ENCODE assay signal across 7 cellular contexts in genomic region chr19:15363791-15364190, GRCh38. TPM values are rescaled to one million over a fixed set of nuclear protein-coding genes. Genes with fewer than 3 reads are reported as not detected.
A peak's percentile ranks its signal among the peaks of the same experiment; 100 is the strongest.
DNase-seq lines count a peak whose midpoint lies in the region; ATAC-seq and TF ChIP-seq lines count a peak whose summit lies in the region.
"Not testable (repeated sequence)": the region's sequence is repeated elsewhere in the genome, so short reads cannot be mapped to it uniquely, and the experiment has no call there.

No MANE protein-coding gene starts in this region.

- not testable (repeated sequence) for H3K9me3 Mint-ChIP-seq in activated CD4-positive, alpha-beta T cell treated with anti-CD3 and anti-CD28 coated beads for 36 hours (ENCODE audit: low read depth); endothelial cell (ENCODE audit: unreplicated experiment); glutamatergic neuron (ENCODE audit: unreplicated experiment); type B pancreatic cell

- intact Hi-C loops in activated CD4-positive, alpha-beta T cell treated with anti-CD3 and anti-CD28 coated beads for 36 hours (cut with DNase I, micrococcal nuclease) = not testable (repeated sequence)

- not testable (repeated sequence) for H3K4me1 Mint-ChIP-seq in activated CD4-positive, alpha-beta T cell treated with anti-CD3 and anti-CD28 coated beads for 36 hours; endothelial cell (ENCODE audit: unreplicated experiment); glutamatergic neuron (ENCODE audit: low read depth, unreplicated experiment); type B pancreatic cell (ENCODE audit: unreplicated experiment)

- H3K4me3 Mint-ChIP-seq in activated CD4-positive, alpha-beta T cell treated with anti-CD3 and anti-CD28 coated beads for 36 hours; glutamatergic neuron (ENCODE audit: unreplicated experiment); type B pancreatic cell: not testable (repeated sequence)
- H3K4me3 Mint-ChIP-seq in endothelial cell (ENCODE audit: unreplicated experiment) = peak overlapping the region; percentile 87

- POLR2A ChIA-PET in activated CD4-positive, alpha-beta T cell treated with anti-CD3 and anti-CD28 coated beads for 36 hours (lab: Charles Lee) = not testable (repeated sequence)

- not testable (repeated sequence) for H3K4me3 ChIP-seq in fibroblast of mammary gland (ENCODE audit: control insufficient read depth, low read depth, low read length)

- not testable (repeated sequence) for H3K27me3 Mint-ChIP-seq in activated CD4-positive, alpha-beta T cell treated with anti-CD3 and anti-CD28 coated beads for 36 hours; endothelial cell (ENCODE audit: unreplicated experiment); glutamatergic neuron (ENCODE audit: unreplicated experiment); type B pancreatic cell

- CTCF ChIA-PET in activated CD4-positive, alpha-beta T cell treated with anti-CD3 and anti-CD28 coated beads for 36 hours (lab: Charles Lee) = interaction anchor here (0.6 kb wide), 1 partner anchor 187 kb away, joined by 4 read pairs; no protein-coding TSS in a partner anchor

- peak overlapping the region; percentile 47 for H3K27ac Mint-ChIP-seq in activated CD4-positive, alpha-beta T cell treated with anti-CD3 and anti-CD28 coated beads for 36 hours
- not testable (repeated sequence) for H3K27ac Mint-ChIP-seq in endothelial cell (ENCODE audit: unreplicated experiment)
- H3K27ac Mint-ChIP-seq in glutamatergic neuron (ENCODE audit: unreplicated experiment) (peak overlapping the region; percentile 85), type B pancreatic cell (peak overlapping the region; percentile 76)

- TF ChIP-seq CTCF in endothelial cell (IDR thresholded peaks at IDR 0.05; ENCODE audit: unreplicated experiment); fibroblast of mammary gland (conservative IDR thresholded peaks at IDR 0.05; ENCODE audit: control insufficient read depth, insufficient read depth, low read depth, low read length); glutamatergic neuron (IDR thresholded peaks at IDR 0.05; ENCODE audit: partially characterized antibody, unreplicated experiment); type B pancreatic cell (conservative IDR thresholded peaks at IDR 0.05): not testable (repeated sequence)

- peaks cover 59% of the 10 kb centered on the region for H3K36me3 Mint-ChIP-seq in activated CD4-positive, alpha-beta T cell treated with anti-CD3 and anti-CD28 coated beads for 36 hours (ENCODE audit: low read depth)
- H3K36me3 Mint-ChIP-seq in endothelial cell (ENCODE audit: low read depth, unreplicated experiment) (peaks cover 47% of the 10 kb centered on the region), glutamatergic neuron (ENCODE audit: unreplicated experiment) (peaks cover 12% of the 10 kb centered on the region), type B pancreatic cell (peaks cover 28% of the 10 kb centered on the region)

- not testable (repeated sequence) for ATAC-seq in activated CD4-positive, alpha-beta T cell treated with anti-CD3 and anti-CD28 coated beads for 36 hours

- DNase-seq in HUDEP-2 (lab: John Stamatoyannopoulos, UW; ENCODE audit: unreplicated experiment in 76 of 76) (peak in 71 of 76 experiments; percentile 35 to 88 (median 68)), fibroblast of mammary gland (ENCODE audit: low read depth) (peak; percentile 42), myocyte (ENCODE audit: low read depth) (peak; percentile 17)
- DNase-seq in activated CD4-positive, alpha-beta T cell treated with anti-CD3 and anti-CD28 coated beads for 36 hours; endothelial cell (ENCODE audit: low spot score); glutamatergic neuron; type B pancreatic cell (ENCODE audit: extremely low spot score, unreplicated experiment): not testable (repeated sequence)

RNA-seq across cellular contexts. Expression of gene AKAP8, which starts 15.8 kb away (rescaled TPM):
- total RNA-seq in activated CD4-positive, alpha-beta T cell treated with anti-CD3 and anti-CD28 coated beads for 36 hours = 10 to 100 TPM; 47.9 to 54.3 TPM
- 36.5 TPM for total RNA-seq in endothelial cell (ENCODE audit: unreplicated experiment)
- total RNA-seq in glutamatergic neuron (ENCODE audit: unreplicated experiment) = 28.9 TPM
- 24.6 and 25.0 TPM in 2 replicates for total RNA-seq in myocyte
- 14.2 TPM for polyA plus RNA-seq in myocyte (2012)
- 34.8 and 37.0 TPM in 2 replicates for total RNA-seq in type B pancreatic cell (ENCODE audit: low replicate concordance)

RNA-seq across cellular contexts. Expression of gene BRD4, which starts 31.5 kb away (rescaled TPM):
- 100 to 1,000 TPM; 106 to 126 TPM for total RNA-seq in activated CD4-positive, alpha-beta T cell treated with anti-CD3 and anti-CD28 coated beads for 36 hours
- total RNA-seq in endothelial cell (ENCODE audit: unreplicated experiment) (136 TPM), glutamatergic neuron (ENCODE audit: unreplicated experiment) (162 TPM), myocyte (18.9 and 20.7 TPM in 2 replicates), type B pancreatic cell (ENCODE audit: low replicate concordance) (108 and 123 TPM in 2 replicates)
- polyA plus RNA-seq in myocyte (2012) = 49.5 TPM

RNA-seq across cellular contexts. Expression of gene AKAP8L, which starts 55.0 kb away (rescaled TPM):
- 10 to 100 TPM; 76.2 to 89.9 TPM for total RNA-seq in activated CD4-positive, alpha-beta T cell treated with anti-CD3 and anti-CD28 coated beads for 36 hours
- total RNA-seq in endothelial cell (ENCODE audit: unreplicated experiment) = 160 TPM
- 354 TPM for total RNA-seq in glutamatergic neuron (ENCODE audit: unreplicated experiment)
- 141 and 143 TPM in 2 replicates for total RNA-seq in myocyte
- 63.9 TPM for polyA plus RNA-seq in myocyte (2012)
- 104 and 166 TPM in 2 replicates for total RNA-seq in type B pancreatic cell (ENCODE audit: low replicate concordance)
